35 cellular contexts compared by ENCODE assay signal in genomic region chr2:13005048-13005447, GRCh38.
"Had no signal": no experiment of that assay in that cellular context is flagged by ENCODE, and none has a peak within 500 bp of the region (broad histone marks: within the 10 kb centered on the region; RNA-seq: fewer than 3 reads in every experiment).

No MANE protein-coding gene starts in this region.

- H3K27me3 ChIP-seq: adrenal gland, body of pancreas, brain microvascular endothelial cell, breast epithelium had no signal

- H3K9me3 ChIP-seq: adrenal gland, body of pancreas, breast epithelium had no signal

- H3K9me3 Mint-ChIP-seq: activated CD4-positive, alpha-beta memory T cell treated with anti-CD3 and anti-CD28 coated beads, Interleukin-2, amount 10 ng/mL, durations not matched to agents 7 days and 5 days; activated CD4-positive, alpha-beta T cell treated with anti-CD3 and anti-CD28 coated beads, Interleukin-2, amount 10 ng/mL, durations not matched to agents 7 days and 5 days; activated naive CD4-positive, alpha-beta T cell treated with anti-CD3 and anti-CD28 coated beads, Interleukin-2, amount 10 ng/mL, durations not matched to agents 7 days and 5 days; activated naive CD4-positive, alpha-beta T cell treated with anti-CD3 and anti-CD28 coated beads, Interleukin-2, amount 50 U/mL, for 24 hours; activated naive CD8-positive, alpha-beta T cell treated with anti-CD3 and anti-CD28 coated beads for 36 hours; activated T-cell treated with anti-CD3 and anti-CD28 coated beads, Interleukin-2, amount 50 U/mL, for 24 hours; activated T-helper 2 cell treated with anti-CD3 and anti-CD28 coated beads, Interferon-gamma antibody, Interleukin-2, Interleukin-4, amounts not matched to agents 10 μg/mL and 5 μg/mL and 100 μg/mL, durations not matched to agents 14 hours and 24 hours and 36 hours; T-helper 1 cell treated with Interleukin-12 subunit alpha and Interleukin-12 subunit beta and Interleukin-4 antibody, amounts not matched to agents 30 μg/mL and 1 μg/mL, for 36 hours; T-helper 2 cell treated with Interferon-gamma antibody and Interleukin-4, amounts not matched to agents 5 μg/mL and 100 μg/mL, for 36 hours; WTC11 had no signal

- H3K27ac Mint-ChIP-seq: activated CD4-positive, alpha-beta memory T cell treated with anti-CD3 and anti-CD28 coated beads, Interleukin-2, amount 10 ng/mL, durations not matched to agents 7 days and 5 days; activated CD4-positive, alpha-beta T cell treated with anti-CD3 and anti-CD28 coated beads for 36 hours; activated CD4-positive, alpha-beta T cell treated with anti-CD3 and anti-CD28 coated beads, Interleukin-2, amount 10 ng/mL, durations not matched to agents 7 days and 5 days; activated CD8-positive, alpha-beta memory T cell treated with anti-CD3 and anti-CD28 coated beads, Interleukin-2, amount 10 ng/mL, durations not matched to agents 7 days and 5 days; activated CD8-positive, alpha-beta T cell treated with anti-CD3 and anti-CD28 coated beads, Interleukin-2, amount 10 ng/mL, durations not matched to agents 7 days and 5 days; activated naive CD4-positive, alpha-beta T cell treated with anti-CD3 and anti-CD28 coated beads, Interleukin-2, amount 10 ng/mL, durations not matched to agents 7 days and 5 days; activated naive CD4-positive, alpha-beta T cell treated with anti-CD3 and anti-CD28 coated beads, Interleukin-2, amount 50 U/mL, for 24 hours; activated naive CD8-positive, alpha-beta T cell treated with anti-CD3 and anti-CD28 coated beads for 36 hours; activated T-cell treated with anti-CD3 and anti-CD28 coated beads, Interleukin-2, amount 50 U/mL, for 24 hours; activated T-helper 2 cell treated with anti-CD3 and anti-CD28 coated beads, Interferon-gamma antibody, Interleukin-2, Interleukin-4, amounts not matched to agents 10 μg/mL and 5 μg/mL and 100 μg/mL, durations not matched to agents 14 hours and 24 hours and 36 hours; T-helper 1 cell treated with Interleukin-12 subunit alpha and Interleukin-12 subunit beta and Interleukin-4 antibody, amounts not matched to agents 30 μg/mL and 1 μg/mL, for 36 hours; T-helper 2 cell treated with Interferon-gamma antibody and Interleukin-4, amounts not matched to agents 5 μg/mL and 100 μg/mL, for 36 hours; WTC11 had no signal

- H3K36me3 ChIP-seq: adrenal gland, brain microvascular endothelial cell, breast epithelium, WERI-Rb-1 had no signal

- H3K36me3 Mint-ChIP-seq: activated CD8-positive, alpha-beta memory T cell treated with anti-CD3 and anti-CD28 coated beads, Interleukin-2, amount 10 ng/mL, durations not matched to agents 7 days and 5 days; activated naive CD4-positive, alpha-beta T cell treated with anti-CD3 and anti-CD28 coated beads, Interleukin-2, amount 10 ng/mL, durations not matched to agents 7 days and 5 days; activated naive CD4-positive, alpha-beta T cell treated with anti-CD3 and anti-CD28 coated beads, Interleukin-2, amount 50 U/mL, for 24 hours; activated naive CD8-positive, alpha-beta T cell treated with anti-CD3 and anti-CD28 coated beads for 36 hours; WTC11 had no signal

- H3K4me3 ChIP-seq: body of pancreas had no signal

- ATAC-seq: activated CD4-positive, alpha-beta T cell treated with anti-CD3 and anti-CD28 coated beads for 36 hours; activated CD4-positive, CD25-positive, alpha-beta regulatory T cell treated with anti-CD3 and anti-CD28 coated beads, Interleukin-2, amount 50 U/mL, for 24 hours; activated CD8-positive, alpha-beta memory T cell treated with anti-CD3 and anti-CD28 coated beads, Interleukin-2, amount 10 ng/mL, durations not matched to agents 7 days and 5 days; activated CD8-positive, alpha-beta T cell treated with anti-CD3 and anti-CD28 coated beads, Interleukin-2, amount 10 ng/mL, durations not matched to agents 7 days and 5 days; body of pancreas; WTC11 had no signal

- H3K27ac ChIP-seq: body of pancreas, brain microvascular endothelial cell, breast epithelium, WERI-Rb-1 had no signal

- DNase-seq: activated CD4-positive, alpha-beta memory T cell treated with anti-CD3 and anti-CD28 coated beads, Interleukin-2, amount 10 ng/mL, durations not matched to agents 7 days and 5 days; activated CD4-positive, alpha-beta T cell treated with anti-CD3 and anti-CD28 coated beads for 1 hour; activated CD4-positive, alpha-beta T cell treated with anti-CD3 and anti-CD28 coated beads for 36 hours; activated CD4-positive, alpha-beta T cell treated with anti-CD3 and anti-CD28 coated beads for 48 hours; activated CD4-positive, alpha-beta T cell treated with anti-CD3 and anti-CD28 coated beads, Interleukin-2, amount 10 ng/mL, durations not matched to agents 7 days and 5 days; activated CD4-positive, alpha-beta T cell treated with anti-CD3 and anti-CD28 coated beads, Interleukin-2, amount 50 U/mL, for 48 hours; activated CD4-positive, CD25-positive, alpha-beta regulatory T cell; activated CD8-positive, alpha-beta memory T cell treated with anti-CD3 and anti-CD28 coated beads for 24 hours; activated CD8-positive, alpha-beta memory T cell treated with anti-CD3 and anti-CD28 coated beads, Interleukin-2, amount 10 ng/mL, durations not matched to agents 7 days and 5 days; activated CD8-positive, alpha-beta memory T cell treated with anti-CD3 and anti-CD28 coated beads, Interleukin-2, amount 50 U/mL, for 48 hours; activated CD8-positive, alpha-beta T cell treated with anti-CD3 and anti-CD28 coated beads, Interleukin-2, amount 10 ng/mL, durations not matched to agents 7 days and 5 days; activated effector memory CD4-positive, alpha-beta T cell treated with Interleukin-2 at 50 U/mL for 16 hours; activated gamma-delta T cell; activated naive CD4-positive, alpha-beta T cell treated with anti-CD3 and anti-CD28 coated beads, Interleukin-2, amount 10 ng/mL, durations not matched to agents 7 days and 5 days; activated naive CD4-positive, alpha-beta T cell treated with Interleukin-2 at 50 U/mL for 16 hours; activated naive CD8-positive, alpha-beta T cell treated with anti-CD3 and anti-CD28 coated beads for 36 hours; activated T-cell treated with anti-CD3 and anti-CD28 coated beads, Interleukin-2, amount 50 U/mL, for 24 hours; activated T-cell treated with anti-CD3 and anti-CD28 coated beads, Interleukin-2, amount 50 U/mL, for 48 hours; adrenal gland; amniotic stem cell; aorta; body of pancreas; brain microvascular endothelial cell; central memory CD4-positive, alpha-beta T cell; T-helper 1 cell; T-helper 2 cell; T-helper 9 cell; WERI-Rb-1 had no signal
